28 cellular contexts compared by ENCODE assay signal in genomic region chr3:189771842-189772494, GRCh38.
A peak's percentile ranks its signal among the peaks of the same experiment; 100 is the strongest.
DNase-seq lines count a peak whose midpoint lies in the region; ATAC-seq and TF ChIP-seq lines count a peak whose summit lies in the region.
"Had no signal": no experiment of that assay in that cellular context is flagged by ENCODE, and none has a peak within 500 bp of the region (broad histone marks: within the 10 kb centered on the region; RNA-seq: fewer than 3 reads in every experiment).

No MANE protein-coding gene starts in this region.

- H3K27me3 Mint-ChIP-seq in MCF 10A (ENCODE audit: insufficient read depth, unreplicated experiment): no peaks in the 10 kb centered on the region
- H3K27me3 Mint-ChIP-seq: activated naive CD8-positive, alpha-beta T cell treated with anti-CD3 and anti-CD28 coated beads, Interleukin-2, amount 50 U/mL, for 24 hours; CD8-positive, alpha-beta memory T cell had no signal

- CTCF ChIA-PET in mammary epithelial cell (lab: Charles Lee; ENCODE audit: low non-redundant PET) (no interaction called here), MCF 10A (lab: Yijun Ruan, JAX) (interaction anchor here (0.9 to 1.7 kb wide), 2 partner anchors 55 to 177 kb away, joined by 4 to 7 read pairs; no protein-coding TSS in a partner anchor)

- H4K20me1 ChIP-seq in mammary epithelial cell (ENCODE audit: insufficient read depth, low read length) (no peaks in the 10 kb centered on the region), fibroblast of lung (ENCODE audit: control insufficient read depth, extremely low read depth, insufficient read depth, low read length) (no peaks in the 10 kb centered on the region)

- BruUV-seq in mammary epithelial cell (replicated peaks; lab: Mats Ljungman, UMichigan) (no TSS peak), MCF 10A (replicated peaks; lab: Mats Ljungman, UMichigan) (no TSS peak)

- H3K4me1 ChIP-seq in mammary epithelial cell (ENCODE audit: insufficient read depth, low read length) (no peaks in the 10 kb centered on the region), fibroblast of lung (ENCODE audit: control insufficient read depth, extremely low read depth, insufficient read depth, low read length) (no peaks in the 10 kb centered on the region)
- H3K4me1 ChIP-seq: body of pancreas, left ventricle myocardium inferior had no signal

- H3K4me3 ChIP-seq in mammary epithelial cell (replicated peaks in 1 of 3; ENCODE audit: insufficient read depth in 1 of 3, low read depth in 2 of 3, low read length in 3 of 3): no peak overlapping the region
- H3K4me3 ChIP-seq in fibroblast of lung (replicated peaks in 1 of 4; ENCODE audit: control extremely low read depth in 1 of 4, insufficient read depth in 1 of 4, low read depth in 3 of 4, low read length in 4 of 4): no peak overlapping the region
- H3K4me3 ChIP-seq: body of pancreas, GM23338, left ventricle myocardium inferior, thoracic aorta had no signal

- H3K4me3 Mint-ChIP-seq in MCF 10A (ENCODE audit: unreplicated experiment): no peak overlapping the region
- H3K4me3 Mint-ChIP-seq: activated naive CD8-positive, alpha-beta T cell treated with anti-CD3 and anti-CD28 coated beads, Interleukin-2, amount 50 U/mL, for 24 hours; B cell; CD8-positive, alpha-beta memory T cell; GM23338; naive thymus-derived CD8-positive, alpha-beta T cell had no signal

- dilution Hi-C loops in mammary epithelial cell (cut with HindIII; ENCODE audit: low sequenced_read_pairs): no loop called here

- H3K36me3 Mint-ChIP-seq in MCF 10A (ENCODE audit: insufficient read depth, unreplicated experiment): no peaks in the 10 kb centered on the region
- H3K36me3 Mint-ChIP-seq: CD8-positive, alpha-beta memory T cell had no signal

- H3K9me3 Mint-ChIP-seq in MCF 10A (ENCODE audit: unreplicated experiment): no peaks in the 10 kb centered on the region
- H3K9me3 Mint-ChIP-seq: activated naive CD8-positive, alpha-beta T cell treated with anti-CD3 and anti-CD28 coated beads, Interleukin-2, amount 50 U/mL, for 24 hours; CD8-positive, alpha-beta memory T cell; GM23338; naive thymus-derived CD8-positive, alpha-beta T cell had no signal

- DNase-seq in mammary epithelial cell: no peak
- no peak for DNase-seq in MCF 10A (ENCODE audit: unreplicated experiment)
- peak; percentile 93 for DNase-seq in NCI-H82 (lab: John Stamatoyannopoulos, UW)
- peak; percentile 2 to 29 for DNase-seq in fibroblast of lung (ENCODE audit: low read depth in 2 of 2)
- DNase-seq in DMS153 (lab: John Stamatoyannopoulos, UW): no peak
- no peak for DNase-seq in DMS153 treated with DMSO at 0.1 percent for 48 hours (lab: John Stamatoyannopoulos, UW; ENCODE audit: unreplicated experiment)
- DNase-seq: activated CD4-positive, alpha-beta T cell treated with anti-CD3 and anti-CD28 coated beads for 48 hours; activated gamma-delta T cell treated with Interleukin-2 at 50 U/mL for 16 hours; activated naive CD8-positive, alpha-beta T cell treated with anti-CD3 and anti-CD28 coated beads, Interleukin-2, amount 50 U/mL, for 24 hours; activated T-cell treated with anti-CD3 and anti-CD28 coated beads, Interleukin-2, amount 50 U/mL, for 1 hour; body of pancreas; CD8-positive, alpha-beta memory T cell; dermis blood vessel endothelial cell; GF-D8; left ventricle myocardium inferior; midbrain; naive thymus-derived CD8-positive, alpha-beta T cell; NCI-H1092; NCI-H2029 treated with DMSO at 0.1 percent for 48 hours; NCI-H446; nucleus accumbens; SHP77; stimulated activated naive CD4-positive, alpha-beta T cell treated with Interleukin-2 at 50 U/mL for 16 hours had no signal

- peaks cover 17% of the 10 kb centered on the region for H3K4me1 Mint-ChIP-seq in MCF 10A (ENCODE audit: insufficient read depth, unreplicated experiment)
- H3K4me1 Mint-ChIP-seq: activated naive CD8-positive, alpha-beta T cell treated with anti-CD3 and anti-CD28 coated beads, Interleukin-2, amount 50 U/mL, for 24 hours; B cell; CD8-positive, alpha-beta memory T cell; naive thymus-derived CD8-positive, alpha-beta T cell had no signal

- H3K27ac ChIP-seq in mammary epithelial cell (ENCODE audit: insufficient read depth, low read depth, low read length) (no peak overlapping the region), fibroblast of lung (ENCODE audit: insufficient read depth, low read length) (no peak overlapping the region)
- H3K27ac ChIP-seq: body of pancreas, left ventricle myocardium inferior, thoracic aorta had no signal

- H3K27me3 ChIP-seq in mammary epithelial cell (ENCODE audit: insufficient read depth, low read length) (no peaks in the 10 kb centered on the region), fibroblast of lung (ENCODE audit: control insufficient read depth, insufficient read depth, low read length) (no peaks in the 10 kb centered on the region)
- H3K27me3 ChIP-seq: body of pancreas had no signal

- H2AFZ ChIP-seq in mammary epithelial cell (ENCODE audit: low read depth, low read length) (peak overlapping the region; percentile 57), fibroblast of lung (ENCODE audit: low read length) (no peak overlapping the region)
- H2AFZ ChIP-seq: GM23338 had no signal

- intact Hi-C loops in mammary epithelial cell (cut with micrococcal nuclease): no loop called here
- intact Hi-C loops in MCF 10A (cut with micrococcal nuclease): no loop called here

- H3K9me3 ChIP-seq in mammary epithelial cell (replicated peaks; ENCODE audit: insufficient read depth, low read length) (no peaks in the 10 kb centered on the region), fibroblast of lung (ENCODE audit: control insufficient read depth, insufficient read depth, low read depth, low read length) (no peaks in the 10 kb centered on the region)
- H3K9me3 ChIP-seq: body of pancreas, left ventricle myocardium inferior, thoracic aorta had no signal

- H3K4me2 ChIP-seq in mammary epithelial cell (ENCODE audit: insufficient read depth, low read depth, low read length) (no peak overlapping the region), fibroblast of lung (ENCODE audit: extremely low read depth, insufficient read depth, low read length) (no peak overlapping the region)
- H3K4me2 ChIP-seq: GM23338 had no signal

- 100% methylated on average over 4 of the region's 4 CpGs for WGBS in mammary epithelial cell (ENCODE audit: low coverage, missing lambda C conversion rate)

- H3K27ac Mint-ChIP-seq in MCF 10A (ENCODE audit: low read depth, unreplicated experiment): no peak overlapping the region
- H3K27ac Mint-ChIP-seq: activated naive CD8-positive, alpha-beta T cell treated with anti-CD3 and anti-CD28 coated beads, Interleukin-2, amount 50 U/mL, for 24 hours; B cell; CD8-positive, alpha-beta memory T cell; GM23338; naive thymus-derived CD8-positive, alpha-beta T cell had no signal

- no peak for TF ChIP-seq CTCF in mammary epithelial cell (conservative IDR thresholded peaks at IDR 0.05 in 1 of 2, IDR thresholded peaks at IDR 0.05 in 1 of 2; ENCODE audit: extremely low read depth in 1 of 2, insufficient read depth in 1 of 2, low read depth in 1 of 2, low read length in 2 of 2)
- no peak for TF ChIP-seq CTCF in MCF 10A (IDR thresholded peaks at IDR 0.05; ENCODE audit: unreplicated experiment)
- TF ChIP-seq CTCF in fibroblast of lung (conservative IDR thresholded peaks at IDR 0.05 in 1 of 2, IDR thresholded peaks at IDR 0.05 in 1 of 2; ENCODE audit: low read depth in 1 of 2, low read length in 2 of 2): no peak

- no peaks in the 10 kb centered on the region for H3K79me2 ChIP-seq in mammary epithelial cell (ENCODE audit: insufficient read depth, low read length)
- H3K79me2 ChIP-seq in fibroblast of lung (ENCODE audit: control insufficient read depth, insufficient read depth, low read length): no peaks in the 10 kb centered on the region

- POLR2A ChIA-PET in MCF 10A (lab: Yijun Ruan, JAX): interaction anchor here (0.8 to 2.1 kb wide), 6 partner anchors 8 to 72 kb away, joined by 4 to 7 read pairs (median 6); no protein-coding TSS in a partner anchor

- H3K36me3 ChIP-seq in mammary epithelial cell (ENCODE audit: insufficient read depth, low read length) (no peaks in the 10 kb centered on the region), fibroblast of lung (ENCODE audit: control insufficient read depth, insufficient read depth, low read length) (no peaks in the 10 kb centered on the region)
- H3K36me3 ChIP-seq: left ventricle myocardium inferior, thoracic aorta had no signal

- ATAC-seq in GM18520 (IDR thresholded peaks at IDR 0.05; ENCODE audit: unreplicated experiment) (no peak), GM21737 (IDR thresholded peaks at IDR 0.05; ENCODE audit: unreplicated experiment) (no peak)
- ATAC-seq: activated naive CD8-positive, alpha-beta T cell treated with anti-CD3 and anti-CD28 coated beads, Interleukin-2, amount 50 U/mL, for 24 hours; body of pancreas; GM23338; naive thymus-derived CD8-positive, alpha-beta T cell had no signal

- H3K9ac ChIP-seq in mammary epithelial cell (ENCODE audit: insufficient read depth, low read length) (no peak overlapping the region), fibroblast of lung (ENCODE audit: insufficient read depth, low read length) (no peak overlapping the region)

- in situ Hi-C loops in mammary epithelial cell (cut with MboI; ENCODE audit: low sequenced_read_pairs in 2 of 2): no loop called here

Comparison
In these comparisons a context has a peak if more than half of its experiments do, and no peak if none do; other contexts are left out.
1. DNase-seq: peak in NCI-H82 (single experiment) and fibroblast of lung (2 of 2); none in mammary epithelial cell (single experiment), MCF 10A (single experiment), DMS153 (single experiment) and DMS153 treated with DMSO at 0.1 percent for 48 hours (single experiment).